ENCODE assay signal across 15 cellular contexts in genomic region chr17:17028878-17029535, GRCh38. TPM values are rescaled to one million over a fixed set of nuclear protein-coding genes. Genes with fewer than 3 reads are reported as not detected.
DNase-seq lines count a peak whose midpoint lies in the region; ATAC-seq and TF ChIP-seq lines count a peak whose summit lies in the region.
"Had no signal": no experiment of that assay in that cellular context is flagged by ENCODE, and none has a peak within 500 bp of the region (broad histone marks: within the 10 kb centered on the region; RNA-seq: fewer than 3 reads in every experiment).

No MANE protein-coding gene starts in this region.

- peaks cover 51% of the 10 kb centered on the region for H3K4me1 Mint-ChIP-seq in Caco-2 (ENCODE audit: low read depth, unreplicated experiment)
- peaks cover 51% of the 10 kb centered on the region for H3K4me1 Mint-ChIP-seq in osteocyte (ENCODE audit: unreplicated experiment)
- H3K4me1 Mint-ChIP-seq: activated T-helper 17 cell treated with anti-CD3 and anti-CD28 coated beads, Interleukin-2, amount 50 U/mL, for 72 hours had no signal

- H4K20me1 ChIP-seq in osteoblast (ENCODE audit: insufficient read depth, low read length): no peaks in the 10 kb centered on the region

- H3K4me3 ChIP-seq in Caco-2 (ENCODE audit: low read depth, low read length) (no peak overlapping the region), osteoblast (ENCODE audit: insufficient read depth, low read length) (no peak overlapping the region), heart right ventricle (no peak overlapping the region)
- H3K4me3 ChIP-seq: ascending aorta had no signal

- TF ChIP-seq CTCF in Caco-2 (IDR thresholded peaks at IDR 0.05; ENCODE audit: insufficient read depth in 1 of 2, low read depth in 1 of 2, low read length in 1 of 2, severe bottlenecking in 1 of 2, unreplicated experiment in 1 of 2) (no peak), osteoblast (IDR thresholded peaks at IDR 0.05; ENCODE audit: extremely low read depth, low read depth, low read length) (no peak), osteocyte (IDR thresholded peaks at IDR 0.05) (no peak), heart right ventricle (IDR thresholded peaks at IDR 0.05) (no peak)

- H3K4me3 Mint-ChIP-seq in Caco-2 (ENCODE audit: unreplicated experiment): peak overlapping the region; percentile 69
- no peak overlapping the region for H3K4me3 Mint-ChIP-seq in osteocyte (ENCODE audit: unreplicated experiment)
- H3K4me3 Mint-ChIP-seq: activated T-helper 17 cell treated with anti-CD3 and anti-CD28 coated beads, Interleukin-2, amount 50 U/mL, for 72 hours had no signal

- no peaks in the 10 kb centered on the region for H3K9me3 Mint-ChIP-seq in Caco-2 (ENCODE audit: unreplicated experiment)
- H3K9me3 Mint-ChIP-seq in osteocyte (ENCODE audit: unreplicated experiment): no peaks in the 10 kb centered on the region
- H3K9me3 Mint-ChIP-seq: activated T-helper 17 cell treated with anti-CD3 and anti-CD28 coated beads, Interleukin-2, amount 50 U/mL, for 72 hours had no signal

- whole genome bisulfite sequencing in heart right ventricle, 2 donors: 79 to 80% methylated on average over 16 of the region's 16 CpGs

- BruUV-seq in Caco-2 (replicated peaks; lab: Mats Ljungman, UMichigan): no TSS peak

- peak; percentile 50 to 66 for DNase-seq in Caco-2
- DNase-seq in NCI-H2171 treated with DMSO at 0.1 percent for 48 hours (lab: John Stamatoyannopoulos, UW): peak; percentile 99
- DNase-seq in epithelial cell of prostate (ENCODE audit: low read depth, low spot score): no peak
- DNase-seq in osteoblast (ENCODE audit: insufficient read length, low spot score, missing footprints): peak; percentile 71
- DNase-seq in osteocyte (ENCODE audit: extremely low spot score, unreplicated experiment): no peak
- DNase-seq in heart right ventricle: no peak
- no peak for DNase-seq in NCI-H510A treated with DMSO at 0.1 percent for 48 hours (lab: John Stamatoyannopoulos, UW)
- DNase-seq: activated CD4-positive, alpha-beta T cell treated with anti-CD3 and anti-CD28 coated beads, Interleukin-2, amount 50 U/mL, for 4 hours had no signal

- no peak overlapping the region for H3K4me2 ChIP-seq in osteoblast (ENCODE audit: insufficient read depth, low read length)

- POLR2A ChIA-PET in Caco-2 (lab: Charles Lee): interaction anchor here (0.5 to 2.9 kb wide), 5 partner anchors 7 to 48 kb away, joined by 6 to 23 read pairs (median 12); partner anchors contain the start of gene MPRIP

- H3K36me3 Mint-ChIP-seq in Caco-2 (ENCODE audit: insufficient read depth, unreplicated experiment): peaks cover 10% of the 10 kb centered on the region
- H3K36me3 Mint-ChIP-seq in osteocyte (ENCODE audit: unreplicated experiment): no peaks in the 10 kb centered on the region

- no peaks in the 10 kb centered on the region for H3K79me2 ChIP-seq in osteoblast (ENCODE audit: insufficient read depth, low read length)

- no peaks in the 10 kb centered on the region for H3K27me3 Mint-ChIP-seq in Caco-2 (ENCODE audit: insufficient read depth, unreplicated experiment)
- H3K27me3 Mint-ChIP-seq in osteocyte (ENCODE audit: unreplicated experiment): no peaks in the 10 kb centered on the region
- H3K27me3 Mint-ChIP-seq: activated T-helper 17 cell treated with anti-CD3 and anti-CD28 coated beads, Interleukin-2, amount 50 U/mL, for 72 hours had no signal

- H2AFZ ChIP-seq in osteoblast (ENCODE audit: low read length): no peak overlapping the region

- no peaks in the 10 kb centered on the region for H3K9me3 ChIP-seq in Caco-2
- H3K9me3 ChIP-seq in osteoblast (ENCODE audit: low read depth, low read length): no peaks in the 10 kb centered on the region
- no peaks in the 10 kb centered on the region for H3K9me3 ChIP-seq in heart right ventricle
- H3K9me3 ChIP-seq: ascending aorta had no signal

- H3K27ac ChIP-seq in epithelial cell of prostate: peak overlapping the region; percentile 91
- no peak overlapping the region for H3K27ac ChIP-seq in osteoblast (ENCODE audit: low read depth, low read length)
- no peak overlapping the region for H3K27ac ChIP-seq in heart right ventricle
- H3K27ac ChIP-seq: ascending aorta had no signal

- H3K36me3 ChIP-seq in Caco-2 (ENCODE audit: control insufficient read depth, insufficient read depth, low read length) (no peaks in the 10 kb centered on the region), osteoblast (ENCODE audit: insufficient read depth, low read length) (no peaks in the 10 kb centered on the region), heart right ventricle (no peaks in the 10 kb centered on the region)
- H3K36me3 ChIP-seq: ascending aorta had no signal

- intact Hi-C loops in Caco-2 (cut with micrococcal nuclease; ENCODE audit: unreplicated experiment) (loop anchor here (1.0 kb wide), 4 partner anchors 11 to 49 kb away; no protein-coding TSS in a partner anchor), heart right ventricle (cut with DNase I) (no loop called here)

- no peaks in the 10 kb centered on the region for H3K27me3 ChIP-seq in Caco-2 (replicated peaks; ENCODE audit: control insufficient read depth, insufficient read depth, low read length)
- no peaks in the 10 kb centered on the region for H3K27me3 ChIP-seq in osteoblast (ENCODE audit: insufficient read depth, low read length)
- no peaks in the 10 kb centered on the region for H3K27me3 ChIP-seq in heart right ventricle
- H3K27me3 ChIP-seq: ascending aorta had no signal

- CTCF ChIA-PET in Caco-2 (lab: Charles Lee): interaction anchor here (0.6 to 2.8 kb wide), 8 partner anchors 8 to 211 kb away, joined by 3 to 29 read pairs (median 4); partner anchors contain the start of gene MPRIP

- ATAC-seq in HG03565 (IDR thresholded peaks at IDR 0.05; ENCODE audit: unreplicated experiment) (no peak), heart right ventricle (no peak)
- ATAC-seq: activated T-helper 17 cell treated with anti-CD3 and anti-CD28 coated beads, Interleukin-2, amount 50 U/mL, for 72 hours had no signal

- peaks cover 49% of the 10 kb centered on the region for H3K4me1 ChIP-seq in Caco-2
- peaks cover 38% of the 10 kb centered on the region for H3K4me1 ChIP-seq in osteoblast (ENCODE audit: insufficient read depth, low read length)
- H3K4me1 ChIP-seq in heart right ventricle: peaks cover 17 to 64% (median 30%) of the 10 kb centered on the region in 9 donors

- H3K27ac Mint-ChIP-seq in Caco-2 (ENCODE audit: unreplicated experiment) (peak overlapping the region; percentile 99), osteocyte (ENCODE audit: unreplicated experiment) (no peak overlapping the region)

RNA-seq across cellular contexts. Expression of gene MPRIP, which starts 13.2 kb away (rescaled TPM):
- total RNA-seq in Caco-2 (2022): 284 and 311 TPM in 2 replicates
- total RNA-seq in osteoblast: 120 and 149 TPM in 2 replicates
- total RNA-seq in osteocyte: 206 and 209 TPM in 2 replicates
- 100 to 1,000 TPM; 252 to 409 (median 329) TPM for total RNA-seq in heart right ventricle
- 100 to 1,000 TPM; 225 to 329 TPM for polyA plus RNA-seq in heart right ventricle

RNA-seq across cellular contexts. Expression of gene TNFRSF13B, which starts 57.1 kb away (rescaled TPM):
- total RNA-seq in Caco-2 (2022) (not detected in 2 replicates), osteoblast (not detected in 2 replicates), osteocyte (not detected in 2 replicates), heart right ventricle (not detected)
- polyA plus RNA-seq in heart right ventricle: not detected
- total RNA-seq: activated T-helper 17 cell treated with anti-CD3 and anti-CD28 coated beads, Interleukin-2, amount 50 U/mL, for 72 hours; ascending aorta; dermis microvascular lymphatic vessel endothelial cell; kidney epithelial cell; T-helper 2 cell treated with Interferon-gamma antibody and Interleukin-4, amounts not matched to agents 100 ng/mL and 5 ng/mL, for 36 hours; urinary bladder had no signal

Comparison
In these comparisons a context has a peak if more than half of its experiments do, and no peak if none do; other contexts are left out.
1. DNase-seq: peak in Caco-2 (2 of 2), NCI-H2171 treated with DMSO at 0.1 percent for 48 hours (single experiment) and osteoblast (single experiment); none in epithelial cell of prostate (single experiment), osteocyte (single experiment), heart right ventricle (0 of 2) and NCI-H510A treated with DMSO at 0.1 percent for 48 hours (single experiment).